ENCODE assay signal across 37 cellular contexts in the genomic region with DNA sequence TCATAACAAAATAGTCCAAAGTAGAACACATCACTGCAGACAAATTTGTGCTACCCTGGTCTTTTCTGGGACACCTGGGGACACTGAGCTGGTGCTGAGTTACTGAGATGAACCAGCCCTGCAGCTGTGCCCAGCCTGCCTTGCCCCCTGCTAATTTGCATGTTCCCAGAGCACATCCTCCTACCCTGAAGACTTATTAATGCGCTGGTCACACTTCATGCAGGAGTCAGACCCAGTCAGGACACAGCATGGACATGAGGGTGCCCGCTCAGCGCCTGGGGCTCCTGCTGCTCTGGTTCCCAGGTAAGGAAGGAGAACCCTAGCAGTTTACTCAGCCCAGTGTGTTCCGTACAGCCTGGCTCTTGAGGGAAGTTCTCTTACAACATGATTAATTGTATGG.
"Had no signal": no experiment of that assay in that cellular context is flagged by ENCODE, and none has a peak within 500 bp of the region (broad histone marks: within the 10 kb centered on the region; RNA-seq: fewer than 3 reads in every experiment).

No MANE protein-coding gene starts in this region.

- H3K4me3 ChIP-seq: adrenal gland, body of pancreas, coronary artery, gastroesophageal sphincter, pancreas, prostate gland, skin epidermis, upper lobe of left lung, vagina had no signal

- H3K27ac Mint-ChIP-seq: activated CD4-positive, alpha-beta memory T cell treated with anti-CD3 and anti-CD28 coated beads for 36 hours; activated CD4-positive, alpha-beta T cell treated with anti-CD3 and anti-CD28 coated beads, Interleukin-2, amount 10 ng/mL, durations not matched to agents 24 days and 14 days; activated naive CD4-positive, alpha-beta T cell treated with anti-CD3 and anti-CD28 coated beads for 36 hours; activated naive CD8-positive, alpha-beta T cell treated with anti-CD3 and anti-CD28 coated beads for 36 hours; activated T-helper 1 cell treated with anti-CD3 and anti-CD28 coated beads, Interleukin-12 subunit alpha, Interleukin-12 subunit beta, Interleukin-2, Interleukin-4 antibody, amounts not matched to agents 30 ng/mL and 10 ng/mL and 1 ng/mL, durations not matched to agents 14 hours and 24 hours and 36 hours; mesothelial cell of epicardium; naive thymus-derived CD8-positive, alpha-beta T cell; stimulated activated memory B cell treated with anti-CD40 and anti-IgM and Interleukin-4, amounts not matched to agents 10 μg/mL and 1 μg/mL and 100 μg/mL, for 72 hours; stimulated activated naive CD8-positive, alpha-beta T cell treated with anti-CD3 and anti-CD28 coated beads, Interleukin-15, amount 100 ng/mL, for 72 hours had no signal

- DNase-seq: activated CD4-positive, alpha-beta memory T cell treated with anti-CD3 and anti-CD28 coated beads for 36 hours; activated CD4-positive, alpha-beta T cell treated with anti-CD3 and anti-CD28 coated beads, Interleukin-2, amount 10 ng/mL, durations not matched to agents 24 days and 14 days; activated CD4-positive, CD25-positive, alpha-beta regulatory T cell treated with anti-CD3 and anti-CD28 coated beads, Interleukin-2, amount 50 U/mL, for 72 hours; activated CD8-positive, alpha-beta memory T cell treated with anti-CD3 and anti-CD28 coated beads, Interleukin-2, amount 50 U/mL, for 4 hours; activated effector memory CD4-positive, alpha-beta T cell treated with anti-CD3 and anti-CD28 coated beads, Interleukin-2, amount 50 U/mL, for 16 hours; activated naive CD4-positive, alpha-beta T cell treated with anti-CD3 and anti-CD28 coated beads for 36 hours; activated naive CD8-positive, alpha-beta T cell treated with anti-CD3 and anti-CD28 coated beads for 36 hours; activated T-cell treated with anti-CD3 and anti-CD28 coated beads, Interleukin-2, amount 50 U/mL, for 1 hour; adrenal gland; aorta; body of pancreas; hippocampal formation; kidney; left colon; mammary epithelial cell; naive thymus-derived CD8-positive, alpha-beta T cell; nucleus accumbens; pancreas; retina; stimulated activated CD4-positive, alpha-beta T cell treated with anti-CD3 and anti-CD28 coated beads, Interleukin-1b, Interleukin-23, amount 100 ng/mL, for 48 hours; stimulated activated CD4-positive, alpha-beta T cell treated with anti-CD3 and anti-CD28 coated beads, Interleukin-4, amount 100 ng/mL, for 4 hours; stimulated activated CD8-positive, alpha-beta memory T cell treated with anti-CD3 and anti-CD28 coated beads, Interleukin-4, amount 100 ng/mL, for 48 hours; stimulated activated naive CD8-positive, alpha-beta T cell treated with anti-CD3 and anti-CD28 coated beads, Interleukin-15, amount 100 ng/mL, for 72 hours; substantia nigra; T1000; WERI-Rb-1 had no signal

- H3K9me3 Mint-ChIP-seq: activated CD4-positive, alpha-beta memory T cell treated with anti-CD3 and anti-CD28 coated beads for 36 hours; activated CD4-positive, alpha-beta T cell treated with anti-CD3 and anti-CD28 coated beads, Interleukin-2, amount 10 ng/mL, durations not matched to agents 24 days and 14 days; activated naive CD4-positive, alpha-beta T cell treated with anti-CD3 and anti-CD28 coated beads for 36 hours; activated naive CD8-positive, alpha-beta T cell treated with anti-CD3 and anti-CD28 coated beads for 36 hours; activated T-helper 1 cell treated with anti-CD3 and anti-CD28 coated beads, Interleukin-12 subunit alpha, Interleukin-12 subunit beta, Interleukin-2, Interleukin-4 antibody, amounts not matched to agents 30 ng/mL and 10 ng/mL and 1 ng/mL, durations not matched to agents 14 hours and 24 hours and 36 hours; stimulated activated memory B cell treated with anti-CD40 and anti-IgM and Interleukin-4, amounts not matched to agents 10 μg/mL and 1 μg/mL and 100 μg/mL, for 72 hours had no signal

- H3K27me3 Mint-ChIP-seq: activated CD4-positive, alpha-beta memory T cell treated with anti-CD3 and anti-CD28 coated beads for 36 hours; activated CD4-positive, alpha-beta T cell treated with anti-CD3 and anti-CD28 coated beads, Interleukin-2, amount 10 ng/mL, durations not matched to agents 24 days and 14 days had no signal

- H3K4me1 Mint-ChIP-seq: activated CD4-positive, alpha-beta T cell treated with anti-CD3 and anti-CD28 coated beads, Interleukin-2, amount 10 ng/mL, durations not matched to agents 24 days and 14 days; activated naive CD8-positive, alpha-beta T cell treated with anti-CD3 and anti-CD28 coated beads for 36 hours; mesothelial cell of epicardium; neural crest cell; stimulated activated naive CD8-positive, alpha-beta T cell treated with anti-CD3 and anti-CD28 coated beads, Interleukin-15, amount 100 ng/mL, for 72 hours had no signal

- H3K36me3 ChIP-seq: adrenal gland, gastroesophageal sphincter, pancreas, prostate gland, upper lobe of left lung, vagina, WERI-Rb-1 had no signal

- H3K9me3 ChIP-seq: adrenal gland, body of pancreas, gastroesophageal sphincter, pancreas, prostate gland, upper lobe of left lung, vagina had no signal

- H3K4me1 ChIP-seq: adrenal gland, body of pancreas, gastroesophageal sphincter, pancreas, prostate gland, upper lobe of left lung, vagina had no signal

- H3K4me3 Mint-ChIP-seq: activated CD4-positive, alpha-beta memory T cell treated with anti-CD3 and anti-CD28 coated beads for 36 hours; activated CD4-positive, alpha-beta T cell treated with anti-CD3 and anti-CD28 coated beads, Interleukin-2, amount 10 ng/mL, durations not matched to agents 24 days and 14 days; activated naive CD4-positive, alpha-beta T cell treated with anti-CD3 and anti-CD28 coated beads for 36 hours; activated naive CD8-positive, alpha-beta T cell treated with anti-CD3 and anti-CD28 coated beads for 36 hours; activated T-helper 1 cell treated with anti-CD3 and anti-CD28 coated beads, Interleukin-12 subunit alpha, Interleukin-12 subunit beta, Interleukin-2, Interleukin-4 antibody, amounts not matched to agents 30 ng/mL and 10 ng/mL and 1 ng/mL, durations not matched to agents 14 hours and 24 hours and 36 hours; mesothelial cell of epicardium; neural crest cell; stimulated activated memory B cell treated with anti-CD40 and anti-IgM and Interleukin-4, amounts not matched to agents 10 μg/mL and 1 μg/mL and 100 μg/mL, for 72 hours; stimulated activated naive CD8-positive, alpha-beta T cell treated with anti-CD3 and anti-CD28 coated beads, Interleukin-15, amount 100 ng/mL, for 72 hours had no signal

- ATAC-seq: body of pancreas; gastroesophageal sphincter; left colon; naive thymus-derived CD8-positive, alpha-beta T cell; pancreas; sciatic nerve; stimulated activated memory B cell treated with anti-CD40 and anti-IgM and Interleukin-4, amounts not matched to agents 10 μg/mL and 1 μg/mL and 100 μg/mL, for 72 hours; stimulated activated naive CD8-positive, alpha-beta T cell treated with anti-CD3 and anti-CD28 coated beads, Interleukin-15, amount 100 ng/mL, for 72 hours had no signal

- H3K27ac ChIP-seq: adrenal gland, body of pancreas, coronary artery, gastroesophageal sphincter, pancreas, prostate gland, skin epidermis, upper lobe of left lung, vagina, WERI-Rb-1 had no signal

- H3K27me3 ChIP-seq: adrenal gland, body of pancreas, upper lobe of left lung, vagina had no signal
